In genomic region chr5:151141535-151141934, GRCh38 we compare ENCODE assay signal across 9 cellular contexts. TPM values are rescaled to one million over a fixed set of nuclear protein-coding genes. Genes with fewer than 3 reads are reported as not detected.
DNase-seq lines count a peak whose midpoint lies in the region; ATAC-seq and TF ChIP-seq lines count a peak whose summit lies in the region.
"Had no signal": no experiment of that assay in that cellular context is flagged by ENCODE, and none has a peak within 500 bp of the region (broad histone marks: within the 10 kb centered on the region; RNA-seq: fewer than 3 reads in every experiment).

No MANE protein-coding gene starts in this region.

- H3K9me1 ChIP-seq in IMR-90 (ENCODE audit: insufficient read depth, low read length): peaks cover 38% of the 10 kb centered on the region

- peaks cover 85% of the 10 kb centered on the region for H4K20me1 ChIP-seq in IMR-90 (ENCODE audit: insufficient read depth, low read length)

- H2BK20ac ChIP-seq in IMR-90 (ENCODE audit: low read depth, low read length): no peak overlapping the region

- TF ChIP-seq RAD21 in IMR-90 (IDR thresholded peaks at IDR 0.05; ENCODE audit: low read length): no peak

- no peak overlapping the region for H3K56ac ChIP-seq in IMR-90 (ENCODE audit: extremely low read depth, insufficient read depth, low read length)

- TF ChIP-seq POLR2A in IMR-90 (IDR thresholded peaks at IDR 0.05; ENCODE audit: low read depth, low read length): no peak

- no peak overlapping the region for H4K91ac ChIP-seq in IMR-90 (ENCODE audit: insufficient read depth, low read depth, low read length)

- H3K27ac ChIP-seq in CD4-positive, alpha-beta memory T cell (ENCODE audit: low read depth, low read length): peak overlapping the region; percentile 68
- H3K27ac ChIP-seq in IMR-90 (ENCODE audit: insufficient read depth, low read length) (no peak overlapping the region), mesodermal cell (ENCODE audit: low read depth, low read length, severe bottlenecking) (peak overlapping the region; percentile 36)
- H3K27ac ChIP-seq: C4-2B had no signal

- H2BK15ac ChIP-seq in IMR-90 (ENCODE audit: low read depth, low read length): no peak overlapping the region

- no peak overlapping the region for H3K4me2 ChIP-seq in IMR-90 (ENCODE audit: low read depth, low read length)

- WGBS in IMR-90 (ENCODE audit: extremely low coverage in 2 of 2, insufficient read length in 1 of 2), 2 experiments: 70% methylated on average over 10 of the region's 15 CpGs; no CpG with 5 or more reads in 1 of the 2 experiments
- 63 to 64% methylated on average over 14 of the region's 15 CpGs for WGBS in mesodermal cell (ENCODE audit: insufficient coverage in 2 of 2), 2 experiments

- H3K79me1 ChIP-seq in IMR-90 (ENCODE audit: low read depth in 1 of 2, low read length in 2 of 2): peaks cover 65 to 97% of the 10 kb centered on the region in 2 experiments

- H3K23ac ChIP-seq in IMR-90 (ENCODE audit: low read depth, low read length): no peak overlapping the region

- peak overlapping the region; percentile 90 to 97 (median 94) for H3K27ac Mint-ChIP-seq in CD4-positive, alpha-beta memory T cell
- H3K27ac Mint-ChIP-seq in Caco-2 (ENCODE audit: unreplicated experiment): no peak overlapping the region

- H3K36me3 ChIP-seq in CD4-positive, alpha-beta memory T cell (ENCODE audit: insufficient read depth, low read length): peaks cover 61% of the 10 kb centered on the region
- H3K36me3 ChIP-seq in IMR-90 (ENCODE audit: control insufficient read depth, insufficient read depth, low read length): peaks cover 84% of the 10 kb centered on the region
- H3K36me3 ChIP-seq in mesodermal cell (ENCODE audit: control insufficient read depth, insufficient read depth, low read length): peaks cover 98% of the 10 kb centered on the region
- no peaks in the 10 kb centered on the region for H3K36me3 ChIP-seq in Caco-2 (ENCODE audit: control insufficient read depth, insufficient read depth, low read length)

- TF ChIP-seq CTCF in IMR-90 (conservative IDR thresholded peaks at IDR 0.05; ENCODE audit: low read depth, low read length) (no peak), Caco-2 (IDR thresholded peaks at IDR 0.05; ENCODE audit: insufficient read depth in 1 of 2, low read depth in 1 of 2, low read length in 1 of 2, severe bottlenecking in 1 of 2, unreplicated experiment in 1 of 2) (no peak)

- peak overlapping the region; percentile 71 to 91 (median 84) for H3K4me3 Mint-ChIP-seq in CD4-positive, alpha-beta memory T cell
- no peak overlapping the region for H3K4me3 Mint-ChIP-seq in Caco-2 (ENCODE audit: unreplicated experiment)

- dilution Hi-C loops in IMR-90 (cut with HindIII; ENCODE audit: low sequenced_read_pairs, unreplicated experiment): no loop called here

- POLR2A ChIA-PET in CD4-positive, alpha-beta memory T cell (lab: Charles Lee; ENCODE audit: partially characterized antibody): interaction anchor here (0.5 to 8.6 kb wide), 14 partner anchors 10 to 111 kb away, joined by 3 to 204 read pairs (median 4); partner anchors contain the start of genes ANXA6, CCDC69 and GM2A
- POLR2A ChIA-PET in IMR-90 (lab: Charles Lee; ENCODE audit: unreplicated experiment): interaction anchor here (0.5 kb wide), 1 partner anchor 19 kb away, joined by 3 read pairs; no protein-coding TSS in a partner anchor
- POLR2A ChIA-PET in Caco-2 (lab: Charles Lee): no interaction called here

- peak; percentile 47 to 84 (median 58) for DNase-seq in CD4-positive, alpha-beta memory T cell
- DNase-seq in IMR-90: peak; percentile 25
- DNase-seq in activated naive CD4-positive, alpha-beta T cell treated with anti-CD3 and anti-CD28 coated beads, Interleukin-2, amount 50 U/mL, for 16 hours: peak; percentile 49
- DNase-seq in HuH-7 (ENCODE audit: low spot score): no peak
- no peak for DNase-seq in HCEC 1CT
- no peak for DNase-seq in Caco-2

- no peaks in the 10 kb centered on the region for H3K27me3 ChIP-seq in CD4-positive, alpha-beta memory T cell (ENCODE audit: insufficient read depth, low read length)
- H3K27me3 ChIP-seq in IMR-90 (ENCODE audit: control insufficient read depth, insufficient read depth, low read length) (no peaks in the 10 kb centered on the region), Caco-2 (replicated peaks; ENCODE audit: control insufficient read depth, insufficient read depth, low read length) (no peaks in the 10 kb centered on the region)

- H2AK9ac ChIP-seq in IMR-90 (replicated peaks; ENCODE audit: low read depth, low read length, poor library complexity): no peak overlapping the region

- no peaks in the 10 kb centered on the region for H3K9me3 Mint-ChIP-seq in CD4-positive, alpha-beta memory T cell
- H3K9me3 Mint-ChIP-seq in Caco-2 (ENCODE audit: unreplicated experiment): no peaks in the 10 kb centered on the region

- peak overlapping the region in 1 of 2 donors; percentile 23 for H3K4me3 ChIP-seq in CD4-positive, alpha-beta memory T cell (ENCODE audit: low read length in 2 of 2)
- H3K4me3 ChIP-seq in IMR-90 (ENCODE audit: insufficient read depth, low read depth, low read length): no peak overlapping the region
- H3K4me3 ChIP-seq in mesodermal cell (ENCODE audit: extremely low read depth, insufficient read depth, low read length, poor library complexity, severe bottlenecking): no peak overlapping the region
- H3K4me3 ChIP-seq in Caco-2 (ENCODE audit: low read depth, low read length): no peak overlapping the region

- no peak overlapping the region for H3K4ac ChIP-seq in IMR-90 (ENCODE audit: low read depth, low read length)

- peaks cover 75 to 100% (median 94%) of the 10 kb centered on the region in 4 donors for H3K4me1 Mint-ChIP-seq in CD4-positive, alpha-beta memory T cell
- no peaks in the 10 kb centered on the region for H3K4me1 Mint-ChIP-seq in Caco-2 (ENCODE audit: low read depth, unreplicated experiment)

- no peak overlapping the region for H3K9ac ChIP-seq in IMR-90 (ENCODE audit: low read depth, low read length)

- H2AFZ ChIP-seq in IMR-90 (replicated peaks; ENCODE audit: low read length, poor library complexity): no peak overlapping the region

- H3K4me1 ChIP-seq in CD4-positive, alpha-beta memory T cell (ENCODE audit: insufficient read depth, low read length): peaks cover 91% of the 10 kb centered on the region
- peaks cover 2% of the 10 kb centered on the region; the same call in 1 of the 2 replicates for H3K4me1 ChIP-seq in IMR-90 (ENCODE audit: control insufficient read depth, insufficient read depth, low read length)
- H3K4me1 ChIP-seq in mesodermal cell (ENCODE audit: control insufficient read depth, insufficient read depth, low read length, poor library complexity, severe bottlenecking): peaks cover 12% of the 10 kb centered on the region
- H3K4me1 ChIP-seq in Caco-2: no peaks in the 10 kb centered on the region

- H3K14ac ChIP-seq in IMR-90 (replicated peaks; ENCODE audit: low read depth, low read length): no peak overlapping the region

- in situ Hi-C loops in IMR-90 (cut with MboI; ENCODE audit: low sequenced_read_pairs): loop anchor here (10.0 kb wide), 1 partner anchor 603 kb away; no protein-coding TSS in a partner anchor

- H3K9me3 ChIP-seq in CD4-positive, alpha-beta memory T cell (ENCODE audit: control insufficient read depth in 1 of 2, low read length in 2 of 2): no peaks in the 10 kb centered on the region
- no peaks in the 10 kb centered on the region for H3K9me3 ChIP-seq in IMR-90 (ENCODE audit: control insufficient read depth, insufficient read depth, low read length)
- no peaks in the 10 kb centered on the region for H3K9me3 ChIP-seq in mesodermal cell (ENCODE audit: control insufficient read depth, low read length)
- H3K9me3 ChIP-seq in Caco-2: no peaks in the 10 kb centered on the region

- no peak overlapping the region for H4K8ac ChIP-seq in IMR-90 (ENCODE audit: low read depth in 2 of 2, low read length in 2 of 2)

- ATAC-seq in GM21447 (IDR thresholded peaks at IDR 0.05; ENCODE audit: unreplicated experiment) (peak; percentile 95), IMR-90 (ENCODE audit: low read depth) (no peak; the same call in none of the 2 replicates)

- H2AK5ac ChIP-seq in IMR-90 (ENCODE audit: low read depth, low read length): no peak overlapping the region

- intact Hi-C loops in CD4-positive, alpha-beta memory T cell (cut with micrococcal nuclease): loop anchor here (1.0 kb wide), 3 partner anchors 9 to 14 kb away; no protein-coding TSS in a partner anchor
- intact Hi-C loops in IMR-90 (cut with micrococcal nuclease): no loop called here
- intact Hi-C loops in Caco-2 (cut with micrococcal nuclease; ENCODE audit: unreplicated experiment): no loop called here

- no peak overlapping the region for H4K5ac ChIP-seq in IMR-90 (ENCODE audit: low read depth, low read length)

- H3K27me3 Mint-ChIP-seq in CD4-positive, alpha-beta memory T cell: no peaks in the 10 kb centered on the region
- H3K27me3 Mint-ChIP-seq in Caco-2 (ENCODE audit: insufficient read depth, unreplicated experiment): no peaks in the 10 kb centered on the region

- BruUV-seq in IMR-90 (replicated peaks; lab: Mats Ljungman, UMichigan) (no TSS peak), Caco-2 (replicated peaks; lab: Mats Ljungman, UMichigan) (no TSS peak)

- H2BK5ac ChIP-seq in IMR-90 (ENCODE audit: low read depth, low read length, poor library complexity, severe bottlenecking): no peak overlapping the region

- CTCF ChIA-PET in CD4-positive, alpha-beta memory T cell (lab: Charles Lee; ENCODE audit: partially characterized antibody): interaction anchor here (0.8 to 50.2 kb wide), 6 partner anchors 8 to 97 kb away, joined by 3 to 2066 read pairs (median 9); partner anchors contain the start of genes ANXA6 and CCDC69
- CTCF ChIA-PET in IMR-90 (lab: Yijun Ruan, JAX): interaction anchor here (1.2 to 1.7 kb wide), 2 partner anchors 16 to 24 kb away, joined by 3 to 4 read pairs; no protein-coding TSS in a partner anchor
- CTCF ChIA-PET in Caco-2 (lab: Charles Lee): no interaction called here

- no peak overlapping the region for H2BK120ac ChIP-seq in IMR-90 (ENCODE audit: low read depth, low read length)

- H3K36me3 Mint-ChIP-seq in CD4-positive, alpha-beta memory T cell: peaks cover 68 to 87% of the 10 kb centered on the region in 2 donors
- H3K36me3 Mint-ChIP-seq in Caco-2 (ENCODE audit: insufficient read depth, unreplicated experiment): peaks cover 8% of the 10 kb centered on the region

- H3K18ac ChIP-seq in IMR-90 (ENCODE audit: low read depth, low read length): no peak overlapping the region

TF ChIP-seq in IMR-90, 13 proteins besides CTCF, POLR2A, EP300 and RAD21 (continues in another document):
- TF ChIP-seq CHD1 (IDR thresholded peaks at IDR 0.05; ENCODE audit: low read depth, low read length) (no peak), RFX5 (IDR thresholded peaks at IDR 0.05; ENCODE audit: low read depth, low read length) (no peak), MAFK (IDR thresholded peaks at IDR 0.05; ENCODE audit: low read depth, low read length) (no peak), RCOR1 (IDR thresholded peaks at IDR 0.05; ENCODE audit: insufficient replicate concordance, low read length) (no peak)

RNA-seq across cellular contexts. Expression of gene ANXA6, which starts 16.0 kb away (rescaled TPM):
- total RNA-seq in CD4-positive, alpha-beta memory T cell: 100 to 1,000 TPM; 318 to 342 TPM
- 100 to 1,000 TPM; 229 to 330 TPM for polyA plus RNA-seq in CD4-positive, alpha-beta memory T cell
- 610 and 633 TPM in 2 replicates for total RNA-seq in IMR-90 (2012; rRNA removed)
- 346 and 355 TPM in 2 replicates for polyA plus RNA-seq in IMR-90 (2012; rRNA removed)
- polyA plus RNA-seq in IMR-90 (2012; cell fraction: cytosol; rRNA removed): 237 and 242 TPM in 2 replicates
- polyA plus RNA-seq in IMR-90 (2012; cell fraction: nucleus; rRNA removed; ENCODE audit: low replicate concordance): 152 and 159 TPM in 2 replicates
- polyA plus RNA-seq in mesodermal cell (2013, experiment 1 of 2): 276 TPM
- 266 TPM for polyA plus RNA-seq in mesodermal cell (2013, experiment 2 of 2)
- total RNA-seq in Caco-2 (2022): 43.0 and 51.9 TPM in 2 replicates

Comparison
In these comparisons a context has a peak if more than half of its experiments do, and no peak if none do; other contexts are left out.
1. DNase-seq: peak in CD4-positive, alpha-beta memory T cell (5 of 5), IMR-90 (single experiment) and activated naive CD4-positive, alpha-beta T cell treated with anti-CD3 and anti-CD28 coated beads, Interleukin-2, amount 50 U/mL, for 16 hours (single experiment); none in HuH-7 (single experiment), HCEC 1CT (single experiment) and Caco-2 (0 of 2).